In genomic region chr10:12389154-12389734, GRCh38 we compare ENCODE assay signal across 2 cellular contexts.
TF ChIP-seq lines count a peak whose summit lies in the region.

No MANE protein-coding gene starts in this region.

TF ChIP-seq in liver, 16 proteins besides CTCF, POLR2A, EP300 and RAD21:
- peak; percentile 46 to 74 for TF ChIP-seq RXRA (IDR thresholded peaks at IDR 0.05)
- peak; percentile 10 for TF ChIP-seq SP1 (IDR thresholded peaks at IDR 0.05)
- no peak for TF ChIP-seq TAF1 (conservative IDR thresholded peaks at IDR 0.05)
- TF ChIP-seq YY1 (IDR thresholded peaks at IDR 0.05): peak; percentile 44
- TF ChIP-seq HNF4A (conservative IDR thresholded peaks at IDR 0.05): peak in 1 of 2 donors; percentile 8

TF ChIP-seq in HepG2, 621 proteins besides CTCF, POLR2A, EP300 and RAD21:
- no peak for TF ChIP-seq GFI1 (CRISPR knock-in tag; IDR thresholded peaks at IDR 0.05; ENCODE audit: borderline replicate concordance)
- TF ChIP-seq, protein P1, sequence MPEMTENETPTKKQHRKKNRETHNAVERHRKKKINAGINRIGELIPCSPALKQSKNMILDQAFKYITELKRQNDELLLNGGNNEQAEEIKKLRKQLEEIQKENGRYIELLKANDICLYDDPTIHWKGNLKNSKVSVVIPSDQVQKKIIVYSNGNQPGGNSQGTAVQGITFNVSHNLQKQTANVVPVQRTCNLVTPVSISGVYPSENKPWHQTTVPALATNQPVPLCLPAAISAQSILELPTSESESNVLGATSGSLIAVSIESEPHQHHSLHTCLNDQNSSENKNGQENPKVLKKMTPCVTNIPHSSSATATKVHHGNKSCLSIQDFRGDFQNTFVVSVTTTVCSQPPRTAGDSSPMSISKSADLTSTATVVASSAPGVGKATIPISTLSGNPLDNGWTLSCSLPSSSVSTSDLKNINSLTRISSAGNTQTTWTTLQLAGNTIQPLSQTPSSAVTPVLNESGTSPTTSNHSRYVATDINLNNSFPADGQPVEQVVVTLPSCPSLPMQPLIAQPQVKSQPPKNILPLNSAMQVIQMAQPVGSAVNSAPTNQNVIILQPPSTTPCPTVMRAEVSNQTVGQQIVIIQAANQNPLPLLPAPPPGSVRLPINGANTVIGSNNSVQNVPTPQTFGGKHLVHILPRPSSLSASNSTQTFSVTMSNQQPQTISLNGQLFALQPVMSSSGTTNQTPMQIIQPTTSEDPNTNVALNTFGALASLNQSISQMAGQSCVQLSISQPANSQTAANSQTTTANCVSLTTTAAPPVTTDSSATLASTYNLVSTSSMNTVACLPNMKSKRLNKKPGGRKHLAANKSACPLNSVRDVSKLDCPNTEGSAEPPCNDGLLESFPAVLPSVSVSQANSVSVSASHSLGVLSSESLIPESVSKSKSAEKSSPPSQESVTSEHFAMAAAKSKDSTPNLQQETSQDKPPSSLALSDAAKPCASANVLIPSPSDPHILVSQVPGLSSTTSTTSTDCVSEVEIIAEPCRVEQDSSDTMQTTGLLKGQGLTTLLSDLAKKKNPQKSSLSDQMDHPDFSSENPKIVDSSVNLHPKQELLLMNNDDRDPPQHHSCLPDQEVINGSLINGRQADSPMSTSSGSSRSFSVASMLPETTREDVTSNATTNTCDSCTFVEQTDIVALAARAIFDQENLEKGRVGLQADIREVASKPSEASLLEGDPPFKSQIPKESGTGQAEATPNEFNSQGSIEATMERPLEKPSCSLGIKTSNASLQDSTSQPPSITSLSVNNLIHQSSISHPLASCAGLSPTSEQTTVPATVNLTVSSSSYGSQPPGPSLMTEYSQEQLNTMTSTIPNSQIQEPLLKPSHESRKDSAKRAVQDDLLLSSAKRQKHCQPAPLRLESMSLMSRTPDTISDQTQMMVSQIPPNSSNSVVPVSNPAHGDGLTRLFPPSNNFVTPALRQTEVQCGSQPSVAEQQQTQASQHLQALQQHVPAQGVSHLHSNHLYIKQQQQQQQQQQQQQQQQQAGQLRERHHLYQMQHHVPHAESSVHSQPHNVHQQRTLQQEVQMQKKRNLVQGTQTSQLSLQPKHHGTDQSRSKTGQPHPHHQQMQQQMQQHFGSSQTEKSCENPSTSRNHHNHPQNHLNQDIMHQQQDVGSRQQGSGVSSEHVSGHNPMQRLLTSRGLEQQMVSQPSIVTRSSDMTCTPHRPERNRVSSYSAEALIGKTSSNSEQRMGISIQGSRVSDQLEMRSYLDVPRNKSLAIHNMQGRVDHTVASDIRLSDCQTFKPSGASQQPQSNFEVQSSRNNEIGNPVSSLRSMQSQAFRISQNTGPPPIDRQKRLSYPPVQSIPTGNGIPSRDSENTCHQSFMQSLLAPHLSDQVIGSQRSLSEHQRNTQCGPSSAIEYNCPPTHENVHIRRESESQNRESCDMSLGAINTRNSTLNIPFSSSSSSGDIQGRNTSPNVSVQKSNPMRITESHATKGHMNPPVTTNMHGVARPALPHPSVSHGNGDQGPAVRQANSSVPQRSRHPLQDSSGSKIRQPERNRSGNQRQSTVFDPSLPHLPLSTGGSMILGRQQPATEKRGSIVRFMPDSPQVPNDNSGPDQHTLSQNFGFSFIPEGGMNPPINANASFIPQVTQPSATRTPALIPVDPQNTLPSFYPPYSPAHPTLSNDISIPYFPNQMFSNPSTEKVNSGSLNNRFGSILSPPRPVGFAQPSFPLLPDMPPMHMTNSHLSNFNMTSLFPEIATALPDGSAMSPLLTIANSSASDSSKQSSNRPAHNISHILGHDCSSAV (CRISPR knock-in tag; IDR thresholded peaks at IDR 0.05; ENCODE audit: borderline replicate concordance): no peak
- TF ChIP-seq, protein P2, sequence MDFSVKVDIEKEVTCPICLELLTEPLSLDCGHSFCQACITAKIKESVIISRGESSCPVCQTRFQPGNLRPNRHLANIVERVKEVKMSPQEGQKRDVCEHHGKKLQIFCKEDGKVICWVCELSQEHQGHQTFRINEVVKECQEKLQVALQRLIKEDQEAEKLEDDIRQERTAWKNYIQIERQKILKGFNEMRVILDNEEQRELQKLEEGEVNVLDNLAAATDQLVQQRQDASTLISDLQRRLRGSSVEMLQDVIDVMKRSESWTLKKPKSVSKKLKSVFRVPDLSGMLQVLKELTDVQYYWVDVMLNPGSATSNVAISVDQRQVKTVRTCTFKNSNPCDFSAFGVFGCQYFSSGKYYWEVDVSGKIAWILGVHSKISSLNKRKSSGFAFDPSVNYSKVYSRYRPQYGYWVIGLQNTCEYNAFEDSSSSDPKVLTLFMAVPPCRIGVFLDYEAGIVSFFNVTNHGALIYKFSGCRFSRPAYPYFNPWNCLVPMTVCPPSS (IDR thresholded peaks at IDR 0.05): no peak
- TF ChIP-seq ETS1 (CRISPR knock-in tag; IDR thresholded peaks at IDR 0.05): no peak
- no peak for TF ChIP-seq ERF (CRISPR knock-in tag; IDR thresholded peaks at IDR 0.05)
- no peak for TF ChIP-seq PAWR (CRISPR knock-in tag; IDR thresholded peaks at IDR 0.05; ENCODE audit: borderline replicate concordance)
- TF ChIP-seq, protein P3, sequence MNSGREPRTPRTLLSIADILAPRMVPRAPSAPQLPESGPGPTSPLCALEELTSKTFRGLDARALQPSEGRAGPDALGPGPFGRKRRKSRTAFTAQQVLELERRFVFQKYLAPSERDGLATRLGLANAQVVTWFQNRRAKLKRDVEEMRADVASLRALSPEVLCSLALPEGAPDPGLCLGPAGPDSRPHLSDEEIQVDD (CRISPR knock-in tag; IDR thresholded peaks at IDR 0.05; ENCODE audit: borderline replicate concordance): no peak
- TF ChIP-seq, protein P4, sequence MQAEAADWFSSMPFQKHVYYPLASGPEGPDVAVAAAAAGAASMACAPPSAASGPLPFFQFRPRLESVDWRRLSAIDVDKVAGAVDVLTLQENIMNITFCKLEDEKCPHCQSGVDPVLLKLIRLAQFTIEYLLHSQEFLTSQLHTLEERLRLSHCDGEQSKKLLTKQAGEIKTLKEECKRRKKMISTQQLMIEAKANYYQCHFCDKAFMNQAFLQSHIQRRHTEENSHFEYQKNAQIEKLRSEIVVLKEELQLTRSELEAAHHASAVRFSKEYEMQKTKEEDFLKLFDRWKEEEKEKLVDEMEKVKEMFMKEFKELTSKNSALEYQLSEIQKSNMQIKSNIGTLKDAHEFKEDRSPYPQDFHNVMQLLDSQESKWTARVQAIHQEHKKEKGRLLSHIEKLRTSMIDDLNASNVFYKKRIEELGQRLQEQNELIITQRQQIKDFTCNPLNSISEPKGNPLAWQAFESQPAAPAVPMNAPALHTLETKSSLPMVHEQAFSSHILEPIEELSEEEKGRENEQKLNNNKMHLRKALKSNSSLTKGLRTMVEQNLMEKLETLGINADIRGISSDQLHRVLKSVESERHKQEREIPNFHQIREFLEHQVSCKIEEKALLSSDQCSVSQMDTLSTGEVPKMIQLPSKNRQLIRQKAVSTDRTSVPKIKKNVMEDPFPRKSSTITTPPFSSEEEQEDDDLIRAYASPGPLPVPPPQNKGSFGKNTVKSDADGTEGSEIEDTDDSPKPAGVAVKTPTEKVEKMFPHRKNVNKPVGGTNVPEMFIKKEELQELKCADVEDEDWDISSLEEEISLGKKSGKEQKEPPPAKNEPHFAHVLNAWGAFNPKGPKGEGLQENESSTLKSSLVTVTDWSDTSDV (CRISPR knock-in tag; IDR thresholded peaks at IDR 0.05): no peak
- TF ChIP-seq KDM6A (CRISPR knock-in tag; IDR thresholded peaks at IDR 0.05; ENCODE audit: low read depth): no peak
- no peak for TF ChIP-seq MTA1 (CRISPR knock-in tag; IDR thresholded peaks at IDR 0.05; ENCODE audit: borderline replicate concordance)
- no peak for TF ChIP-seq EED (CRISPR knock-in tag; IDR thresholded peaks at IDR 0.05)
- no peak for TF ChIP-seq DNMT3B (CRISPR knock-in tag; conservative IDR thresholded peaks at IDR 0.05)
- TF ChIP-seq, protein P5, sequence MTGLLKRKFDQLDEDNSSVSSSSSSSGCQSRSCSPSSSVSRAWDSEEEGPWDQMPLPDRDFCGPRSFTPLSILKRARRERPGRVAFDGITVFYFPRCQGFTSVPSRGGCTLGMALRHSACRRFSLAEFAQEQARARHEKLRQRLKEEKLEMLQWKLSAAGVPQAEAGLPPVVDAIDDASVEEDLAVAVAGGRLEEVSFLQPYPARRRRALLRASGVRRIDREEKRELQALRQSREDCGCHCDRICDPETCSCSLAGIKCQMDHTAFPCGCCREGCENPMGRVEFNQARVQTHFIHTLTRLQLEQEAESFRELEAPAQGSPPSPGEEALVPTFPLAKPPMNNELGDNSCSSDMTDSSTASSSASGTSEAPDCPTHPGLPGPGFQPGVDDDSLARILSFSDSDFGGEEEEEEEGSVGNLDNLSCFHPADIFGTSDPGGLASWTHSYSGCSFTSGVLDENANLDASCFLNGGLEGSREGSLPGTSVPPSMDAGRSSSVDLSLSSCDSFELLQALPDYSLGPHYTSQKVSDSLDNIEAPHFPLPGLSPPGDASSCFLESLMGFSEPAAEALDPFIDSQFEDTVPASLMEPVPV (CRISPR knock-in tag; IDR thresholded peaks at IDR 0.05): no peak
